ENCODE assay signal across 18 cellular contexts in the genomic region with DNA sequence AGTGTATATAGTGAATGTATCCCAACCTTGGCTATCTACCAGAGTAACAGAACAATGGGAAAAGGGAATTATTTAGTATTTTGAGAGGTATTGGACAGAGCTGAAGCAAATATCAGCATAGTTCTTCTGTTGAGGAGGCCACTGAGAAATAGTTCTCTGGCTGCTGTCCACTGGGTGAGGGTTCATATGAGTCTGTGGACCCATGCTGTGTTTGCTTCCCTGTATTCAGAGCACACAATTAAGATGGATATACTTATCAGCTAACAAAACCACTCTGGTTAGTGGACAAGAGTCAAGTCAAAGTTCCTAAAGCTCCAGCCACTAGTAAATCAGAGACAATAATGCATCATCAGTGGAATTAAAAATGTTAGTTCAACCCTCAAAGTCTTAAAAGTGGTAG.
"Had no signal": no experiment of that assay in that cellular context is flagged by ENCODE, and none has a peak within 500 bp of the region (broad histone marks: within the 10 kb centered on the region; RNA-seq: fewer than 3 reads in every experiment).

No MANE protein-coding gene starts in this region.

- FAIRE-seq: kidney, small intestine, urothelium cell line had no signal

- H3K4me3 ChIP-seq: gastrocnemius medialis, mucosa of descending colon, neural progenitor cell, right lobe of liver, thoracic aorta, tibial nerve, upper lobe of left lung had no signal

- DNase-seq: cortex of kidney; effector CD4-positive, alpha-beta T cell; gastrocnemius medialis; head of caudate nucleus; kidney; mucosa of descending colon; naive B cell; right lobe of liver; small intestine; stimulated activated CD4-positive, alpha-beta T cell treated with anti-CD3 and anti-CD28 coated beads, Interleukin-15, amount 100 ng/mL, for 24 hours; stimulated activated CD4-positive, alpha-beta T cell treated with anti-CD3 and anti-CD28 coated beads, Interleukin-2, amount 100 ng/mL, for 48 hours; stimulated activated naive B cell treated with anti-CD40 and anti-IgM and Interleukin-4, amounts not matched to agents 10 μg/mL and 1 μg/mL and 100 μg/mL, for 72 hours; upper lobe of left lung had no signal

- H3K36me3 ChIP-seq: gastrocnemius medialis, neural progenitor cell, right lobe of liver, thoracic aorta, tibial nerve, upper lobe of left lung had no signal

- H3K9ac ChIP-seq: neural progenitor cell, parathyroid adenoma had no signal

- H3K9me3 ChIP-seq: gastrocnemius medialis, mucosa of descending colon, right lobe of liver, thoracic aorta, upper lobe of left lung had no signal

- H3K27ac ChIP-seq: gastrocnemius medialis, neural progenitor cell, parathyroid adenoma, right lobe of liver, thoracic aorta, tibial nerve, upper lobe of left lung had no signal
